23 cellular contexts compared by ENCODE assay signal in genomic region chr11:109377039-109377742, GRCh38. TPM values are rescaled to one million over a fixed set of nuclear protein-coding genes. Genes with fewer than 3 reads are reported as not detected.
DNase-seq lines count a peak whose midpoint lies in the region; ATAC-seq and TF ChIP-seq lines count a peak whose summit lies in the region.
"Had no signal": no experiment of that assay in that cellular context is flagged by ENCODE, and none has a peak within 500 bp of the region (broad histone marks: within the 10 kb centered on the region; RNA-seq: fewer than 3 reads in every experiment).

No MANE protein-coding gene starts in this region.

- no peaks in the 10 kb centered on the region for H3K27me3 Mint-ChIP-seq in WTC11 (ENCODE audit: low read depth)
- H3K27me3 Mint-ChIP-seq: CD4-positive, CD25-positive, alpha-beta regulatory T cell; CD8-positive, alpha-beta memory T cell; IgD-negative memory B cell had no signal

- H3K27me3 ChIP-seq in WERI-Rb-1 (ENCODE audit: insufficient read depth, low read depth, severe bottlenecking), result no peaks in the 10 kb centered on the region
- H3K27me3 ChIP-seq: BE2C had no signal

- no peak overlapping the region for H3K27ac Mint-ChIP-seq in WTC11
- H3K27ac Mint-ChIP-seq: CD4-positive, CD25-positive, alpha-beta regulatory T cell; CD8-positive, alpha-beta memory T cell; IgD-negative memory B cell had no signal

- H3K4me3 Mint-ChIP-seq in WTC11, result no peak overlapping the region
- H3K4me3 Mint-ChIP-seq: CD4-positive, CD25-positive, alpha-beta regulatory T cell; CD8-positive, alpha-beta memory T cell had no signal

- CTCF ChIA-PET in WTC11 (lab: Charles Lee), result no interaction called here

- ATAC-seq in WTC11 (peak; percentile 56), left cardiac atrium (peak; percentile 17 to 59), sciatic nerve (peak; percentile 20), GM19023 (IDR thresholded peaks at IDR 0.05; ENCODE audit: unreplicated experiment) (no peak)
- ATAC-seq: GM12878, HepG2 had no signal

- POLR2A ChIA-PET in WTC11 (lab: Charles Lee), result no interaction called here

- no peaks in the 10 kb centered on the region for H3K36me3 ChIP-seq in WERI-Rb-1
- H3K36me3 ChIP-seq: BE2C had no signal

- peaks cover 14% of the 10 kb centered on the region for H3K9me3 Mint-ChIP-seq in WTC11
- H3K9me3 Mint-ChIP-seq: IgD-negative memory B cell had no signal

- no peaks in the 10 kb centered on the region for H3K9me3 ChIP-seq in WERI-Rb-1 (ENCODE audit: severe bottlenecking)
- H3K9me3 ChIP-seq: BE2C had no signal

- no peak overlapping the region for H3K27ac ChIP-seq in WERI-Rb-1
- H3K27ac ChIP-seq: GM23248 had no signal

- peaks cover 6% of the 10 kb centered on the region for H3K4me1 Mint-ChIP-seq in WTC11
- H3K4me1 Mint-ChIP-seq: CD4-positive, CD25-positive, alpha-beta regulatory T cell; CD8-positive, alpha-beta memory T cell; IgD-negative memory B cell had no signal

- TF ChIP-seq CTCF in WTC11 (IDR thresholded peaks at IDR 0.05), result no peak
- no peak for TF ChIP-seq CTCF in WERI-Rb-1 (IDR thresholded peaks at IDR 0.05; ENCODE audit: low read depth, low read length)

- no peak overlapping the region for H3K4me3 ChIP-seq in WERI-Rb-1 (ENCODE audit: low read depth, low read length)
- H3K4me3 ChIP-seq: GM12878, GM23248 had no signal

- peak; percentile 11 for DNase-seq in LHCN-M2 (ENCODE audit: low read depth)
- no peak for DNase-seq in WTC11 (ENCODE audit: low spot score)
- DNase-seq in left cardiac atrium, result no peak
- no peak for DNase-seq in sciatic nerve (ENCODE audit: low spot score)
- no peak for DNase-seq in NCI-H526 (lab: John Stamatoyannopoulos, UW)
- DNase-seq in WERI-Rb-1, result no peak
- DNase-seq: ACHN; BE2C; C1 segment of cervical spinal cord; CD4-positive, CD25-positive, alpha-beta regulatory T cell; CD8-positive, alpha-beta memory T cell; COR-L47; DMS 273 treated with DMSO at 0.1 percent for 48 hours; DMS53; DND-41; EL; GM23248; HCEC 1CT had no signal

- no peaks in the 10 kb centered on the region for H3K36me3 Mint-ChIP-seq in WTC11
- H3K36me3 Mint-ChIP-seq: CD4-positive, CD25-positive, alpha-beta regulatory T cell; CD8-positive, alpha-beta memory T cell; IgD-negative memory B cell had no signal

- intact Hi-C loops in left cardiac atrium (cut with DNase I), result no loop called here
- intact Hi-C loops in sciatic nerve (cut with DNase I), result no loop called here

TF ChIP-seq in WTC11, 78 proteins besides CTCF, POLR2A, EP300 and RAD21:
- TF ChIP-seq TCF7 (CRISPR knock-in tag; IDR thresholded peaks at IDR 0.05; ENCODE audit: low read depth) (no peak), MAX (CRISPR knock-in tag; IDR thresholded peaks at IDR 0.05) (no peak), STAT6 (CRISPR knock-in tag; conservative IDR thresholded peaks at IDR 0.05; ENCODE audit: low read depth) (no peak), IRF1 (CRISPR knock-in tag; IDR thresholded peaks at IDR 0.05) (no peak), SP1 (CRISPR knock-in tag; conservative IDR thresholded peaks at IDR 0.05) (no peak), PRDM15 (CRISPR knock-in tag; IDR thresholded peaks at IDR 0.05) (no peak), CREB1 (CRISPR knock-in tag; IDR thresholded peaks at IDR 0.05) (no peak)

RNA-seq across cellular contexts. Expression of gene C11orf87, which starts 44.8 kb away (rescaled TPM):
- total RNA-seq in LHCN-M2 (2014; rRNA removed) (not detected in 2 replicates), WTC11 (2021) (0.20 to 0.25 TPM (median 0.23 TPM) in 3 replicates), left cardiac atrium (not detected), sciatic nerve (0.09 TPM)
- 0.04 TPM for polyA plus RNA-seq in LHCN-M2 (2012)
- total RNA-seq: CD4-positive, CD25-positive, alpha-beta regulatory T cell; CD8-positive, alpha-beta memory T cell; G401; GM12878; HepG2 had no signal
- polyA plus RNA-seq: CD4-positive, CD25-positive, alpha-beta regulatory T cell; CD8-positive, alpha-beta memory T cell; GM12878; HepG2; IgD-negative memory B cell had no signal
